In the genomic region with DNA sequence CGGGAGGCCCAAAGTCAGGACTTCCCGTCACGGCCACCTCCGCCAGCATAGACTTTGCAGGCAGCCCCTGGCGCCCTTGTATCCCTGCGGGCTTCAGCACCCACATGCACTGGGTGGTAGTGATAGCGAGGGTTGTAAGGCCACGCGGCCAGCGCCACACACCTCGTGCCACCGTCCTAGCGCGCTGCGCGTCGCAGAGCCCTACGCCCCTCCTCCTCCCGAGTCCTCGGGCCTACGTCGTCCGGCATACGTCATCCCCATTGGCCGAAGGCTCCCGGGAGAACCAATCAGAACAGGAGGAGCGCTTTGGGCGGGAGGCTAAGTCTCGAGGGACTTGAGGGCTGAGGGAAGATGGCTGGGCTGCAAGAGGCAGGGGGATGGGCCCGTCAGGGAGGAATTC, we compare ENCODE assay signal across 2 cellular contexts.
A peak's percentile ranks its signal among the peaks of the same experiment; 100 is the strongest.
TF ChIP-seq lines count a peak whose summit lies in the region.

No MANE protein-coding gene starts in this region.

TF ChIP-seq in WTC11, 78 proteins besides CTCF, POLR2A, EP300 and RAD21:
- TF ChIP-seq, protein P1, sequence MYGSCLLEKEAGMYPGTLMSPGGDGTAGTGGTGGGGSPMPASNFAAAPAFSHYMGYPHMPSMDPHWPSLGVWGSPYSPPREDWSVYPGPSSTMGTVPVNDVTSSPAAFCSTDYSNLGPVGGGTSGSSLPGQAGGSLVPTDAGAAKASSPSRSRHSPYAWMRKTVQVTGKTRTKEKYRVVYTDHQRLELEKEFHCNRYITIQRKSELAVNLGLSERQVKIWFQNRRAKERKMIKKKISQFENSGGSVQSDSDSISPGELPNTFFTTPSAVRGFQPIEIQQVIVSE (CRISPR knock-in tag; IDR thresholded peaks at IDR 0.05; ENCODE audit: borderline replicate concordance) = no peak
- TF ChIP-seq FOXK1 (CRISPR knock-in tag; IDR thresholded peaks at IDR 0.05) = no peak
- TF ChIP-seq, protein P2, sequence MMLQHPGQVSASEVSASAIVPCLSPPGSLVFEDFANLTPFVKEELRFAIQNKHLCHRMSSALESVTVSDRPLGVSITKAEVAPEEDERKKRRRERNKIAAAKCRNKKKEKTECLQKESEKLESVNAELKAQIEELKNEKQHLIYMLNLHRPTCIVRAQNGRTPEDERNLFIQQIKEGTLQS (CRISPR knock-in tag; conservative IDR thresholded peaks at IDR 0.05) = no peak
- TF ChIP-seq CREM (CRISPR knock-in tag; IDR thresholded peaks at IDR 0.05) = no peak
- TF ChIP-seq, protein P3, sequence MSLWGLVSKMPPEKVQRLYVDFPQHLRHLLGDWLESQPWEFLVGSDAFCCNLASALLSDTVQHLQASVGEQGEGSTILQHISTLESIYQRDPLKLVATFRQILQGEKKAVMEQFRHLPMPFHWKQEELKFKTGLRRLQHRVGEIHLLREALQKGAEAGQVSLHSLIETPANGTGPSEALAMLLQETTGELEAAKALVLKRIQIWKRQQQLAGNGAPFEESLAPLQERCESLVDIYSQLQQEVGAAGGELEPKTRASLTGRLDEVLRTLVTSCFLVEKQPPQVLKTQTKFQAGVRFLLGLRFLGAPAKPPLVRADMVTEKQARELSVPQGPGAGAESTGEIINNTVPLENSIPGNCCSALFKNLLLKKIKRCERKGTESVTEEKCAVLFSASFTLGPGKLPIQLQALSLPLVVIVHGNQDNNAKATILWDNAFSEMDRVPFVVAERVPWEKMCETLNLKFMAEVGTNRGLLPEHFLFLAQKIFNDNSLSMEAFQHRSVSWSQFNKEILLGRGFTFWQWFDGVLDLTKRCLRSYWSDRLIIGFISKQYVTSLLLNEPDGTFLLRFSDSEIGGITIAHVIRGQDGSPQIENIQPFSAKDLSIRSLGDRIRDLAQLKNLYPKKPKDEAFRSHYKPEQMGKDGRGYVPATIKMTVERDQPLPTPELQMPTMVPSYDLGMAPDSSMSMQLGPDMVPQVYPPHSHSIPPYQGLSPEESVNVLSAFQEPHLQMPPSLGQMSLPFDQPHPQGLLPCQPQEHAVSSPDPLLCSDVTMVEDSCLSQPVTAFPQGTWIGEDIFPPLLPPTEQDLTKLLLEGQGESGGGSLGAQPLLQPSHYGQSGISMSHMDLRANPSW (CRISPR knock-in tag; conservative IDR thresholded peaks at IDR 0.05; ENCODE audit: low read depth) = no peak
- peak; percentile 59; the same call in 1 of the 2 replicates for TF ChIP-seq NFYB (CRISPR knock-in tag; conservative IDR thresholded peaks at IDR 0.05; ENCODE audit: low read depth)
- TF ChIP-seq, protein P4, sequence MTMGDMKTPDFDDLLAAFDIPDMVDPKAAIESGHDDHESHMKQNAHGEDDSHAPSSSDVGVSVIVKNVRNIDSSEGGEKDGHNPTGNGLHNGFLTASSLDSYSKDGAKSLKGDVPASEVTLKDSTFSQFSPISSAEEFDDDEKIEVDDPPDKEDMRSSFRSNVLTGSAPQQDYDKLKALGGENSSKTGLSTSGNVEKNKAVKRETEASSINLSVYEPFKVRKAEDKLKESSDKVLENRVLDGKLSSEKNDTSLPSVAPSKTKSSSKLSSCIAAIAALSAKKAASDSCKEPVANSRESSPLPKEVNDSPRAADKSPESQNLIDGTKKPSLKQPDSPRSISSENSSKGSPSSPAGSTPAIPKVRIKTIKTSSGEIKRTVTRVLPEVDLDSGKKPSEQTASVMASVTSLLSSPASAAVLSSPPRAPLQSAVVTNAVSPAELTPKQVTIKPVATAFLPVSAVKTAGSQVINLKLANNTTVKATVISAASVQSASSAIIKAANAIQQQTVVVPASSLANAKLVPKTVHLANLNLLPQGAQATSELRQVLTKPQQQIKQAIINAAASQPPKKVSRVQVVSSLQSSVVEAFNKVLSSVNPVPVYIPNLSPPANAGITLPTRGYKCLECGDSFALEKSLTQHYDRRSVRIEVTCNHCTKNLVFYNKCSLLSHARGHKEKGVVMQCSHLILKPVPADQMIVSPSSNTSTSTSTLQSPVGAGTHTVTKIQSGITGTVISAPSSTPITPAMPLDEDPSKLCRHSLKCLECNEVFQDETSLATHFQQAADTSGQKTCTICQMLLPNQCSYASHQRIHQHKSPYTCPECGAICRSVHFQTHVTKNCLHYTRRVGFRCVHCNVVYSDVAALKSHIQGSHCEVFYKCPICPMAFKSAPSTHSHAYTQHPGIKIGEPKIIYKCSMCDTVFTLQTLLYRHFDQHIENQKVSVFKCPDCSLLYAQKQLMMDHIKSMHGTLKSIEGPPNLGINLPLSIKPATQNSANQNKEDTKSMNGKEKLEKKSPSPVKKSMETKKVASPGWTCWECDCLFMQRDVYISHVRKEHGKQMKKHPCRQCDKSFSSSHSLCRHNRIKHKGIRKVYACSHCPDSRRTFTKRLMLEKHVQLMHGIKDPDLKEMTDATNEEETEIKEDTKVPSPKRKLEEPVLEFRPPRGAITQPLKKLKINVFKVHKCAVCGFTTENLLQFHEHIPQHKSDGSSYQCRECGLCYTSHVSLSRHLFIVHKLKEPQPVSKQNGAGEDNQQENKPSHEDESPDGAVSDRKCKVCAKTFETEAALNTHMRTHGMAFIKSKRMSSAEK (CRISPR knock-in tag; IDR thresholded peaks at IDR 0.05; ENCODE audit: borderline replicate concordance) = no peak

TF ChIP-seq in HepG2, 621 proteins besides CTCF, POLR2A, EP300 and RAD21:
- TF ChIP-seq AGO2 (optimal IDR thresholded peaks at IDR 0.05; ENCODE audit: low read depth, low read length) = peak; percentile 11
- no peak for TF ChIP-seq ZNF326 (CRISPR knock-in tag; IDR thresholded peaks at IDR 0.05; ENCODE audit: borderline replicate concordance)
- no peak for TF ChIP-seq BRCA1 (CRISPR knock-in tag; IDR thresholded peaks at IDR 0.05)
- no peak for TF ChIP-seq ZSCAN25 (CRISPR knock-in tag; IDR thresholded peaks at IDR 0.05)
- TF ChIP-seq, protein P5, sequence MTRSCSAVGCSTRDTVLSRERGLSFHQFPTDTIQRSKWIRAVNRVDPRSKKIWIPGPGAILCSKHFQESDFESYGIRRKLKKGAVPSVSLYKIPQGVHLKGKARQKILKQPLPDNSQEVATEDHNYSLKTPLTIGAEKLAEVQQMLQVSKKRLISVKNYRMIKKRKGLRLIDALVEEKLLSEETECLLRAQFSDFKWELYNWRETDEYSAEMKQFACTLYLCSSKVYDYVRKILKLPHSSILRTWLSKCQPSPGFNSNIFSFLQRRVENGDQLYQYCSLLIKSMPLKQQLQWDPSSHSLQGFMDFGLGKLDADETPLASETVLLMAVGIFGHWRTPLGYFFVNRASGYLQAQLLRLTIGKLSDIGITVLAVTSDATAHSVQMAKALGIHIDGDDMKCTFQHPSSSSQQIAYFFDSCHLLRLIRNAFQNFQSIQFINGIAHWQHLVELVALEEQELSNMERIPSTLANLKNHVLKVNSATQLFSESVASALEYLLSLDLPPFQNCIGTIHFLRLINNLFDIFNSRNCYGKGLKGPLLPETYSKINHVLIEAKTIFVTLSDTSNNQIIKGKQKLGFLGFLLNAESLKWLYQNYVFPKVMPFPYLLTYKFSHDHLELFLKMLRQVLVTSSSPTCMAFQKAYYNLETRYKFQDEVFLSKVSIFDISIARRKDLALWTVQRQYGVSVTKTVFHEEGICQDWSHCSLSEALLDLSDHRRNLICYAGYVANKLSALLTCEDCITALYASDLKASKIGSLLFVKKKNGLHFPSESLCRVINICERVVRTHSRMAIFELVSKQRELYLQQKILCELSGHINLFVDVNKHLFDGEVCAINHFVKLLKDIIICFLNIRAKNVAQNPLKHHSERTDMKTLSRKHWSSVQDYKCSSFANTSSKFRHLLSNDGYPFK (CRISPR knock-in tag; IDR thresholded peaks at IDR 0.05; ENCODE audit: borderline replicate concordance) = no peak
- TF ChIP-seq, protein P6, sequence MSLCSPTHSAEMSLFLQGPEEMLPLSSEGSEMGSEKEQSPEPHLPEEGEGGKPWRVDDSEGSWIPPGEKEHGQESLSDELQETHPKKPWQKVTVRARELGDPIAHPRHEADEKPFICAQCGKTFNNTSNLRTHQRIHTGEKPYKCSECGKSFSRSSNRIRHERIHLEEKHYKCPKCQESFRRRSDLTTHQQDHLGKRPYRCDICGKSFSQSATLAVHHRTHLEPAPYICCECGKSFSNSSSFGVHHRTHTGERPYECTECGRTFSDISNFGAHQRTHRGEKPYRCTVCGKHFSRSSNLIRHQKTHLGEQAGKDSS (CRISPR knock-in tag; IDR thresholded peaks at IDR 0.05; ENCODE audit: borderline replicate concordance, low read depth) = no peak
- no peak for TF ChIP-seq SP140L (CRISPR knock-in tag; IDR thresholded peaks at IDR 0.05; ENCODE audit: borderline replicate concordance)
